Comparison of ENCODE assay signal across 8 cellular contexts in the genomic region with DNA sequence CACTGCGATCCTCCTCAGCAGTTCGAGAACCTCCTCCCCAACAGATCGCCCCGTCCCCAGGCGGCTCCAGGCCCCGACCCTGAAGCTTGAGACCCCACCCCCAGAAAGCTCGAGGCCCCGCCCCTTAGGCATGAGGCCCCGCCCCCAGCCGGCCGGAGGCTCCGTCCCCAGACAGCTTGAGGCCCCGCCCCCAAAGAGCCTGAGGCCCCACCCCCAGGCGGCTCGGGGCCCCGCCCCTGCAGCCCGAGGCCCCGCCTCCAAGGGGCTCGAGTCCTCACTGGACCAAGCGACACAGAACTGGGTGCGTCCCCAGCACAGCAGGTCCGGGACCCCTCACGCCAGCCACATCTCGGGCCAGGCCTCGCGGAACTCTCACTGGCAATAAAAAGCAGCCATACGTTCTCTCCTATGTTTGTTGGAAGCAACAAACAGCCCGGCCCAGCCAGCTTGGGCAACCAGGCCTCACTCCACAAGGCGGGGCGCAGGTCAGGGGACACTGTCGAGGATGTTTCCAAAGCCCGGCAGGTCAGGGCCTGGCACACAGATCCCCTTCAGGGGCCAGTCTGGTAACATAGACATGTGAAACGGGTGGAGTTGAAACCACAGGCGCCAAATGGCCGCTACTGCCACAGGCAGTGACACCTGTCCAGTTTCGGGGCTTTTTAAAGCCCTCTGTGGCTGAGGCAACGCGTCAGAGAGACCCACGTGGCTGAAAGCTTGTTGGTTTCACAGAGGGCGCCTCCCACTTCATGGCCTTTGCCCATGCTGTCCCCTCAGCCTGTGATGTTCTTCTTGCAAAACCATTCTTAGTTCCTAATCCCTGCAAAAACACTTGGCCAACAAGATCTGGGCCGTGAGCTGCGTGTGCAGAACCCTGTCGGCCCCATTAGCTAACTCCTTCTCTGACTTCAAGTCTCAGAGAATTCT.
DNase-seq lines count a peak whose midpoint lies in the region; ATAC-seq lines count a peak whose summit lies in the region.

No MANE protein-coding gene starts in this region.

- peak; percentile 87 for ATAC-seq in GM18520 (IDR thresholded peaks at IDR 0.05; ENCODE audit: unreplicated experiment)
- ATAC-seq in GM21737 (IDR thresholded peaks at IDR 0.05; ENCODE audit: unreplicated experiment) = peak; percentile 88

- DNase-seq in HuH-7 (ENCODE audit: low spot score) (peak; percentile 36), dermis blood vessel endothelial cell (peak; percentile 19), NCI-H1092 treated with DMSO at 0.1 percent for 48 hours (lab: John Stamatoyannopoulos, UW) (no peak), NCI-H345 (lab: John Stamatoyannopoulos, UW) (no peak)
- DNase-seq in stimulated activated CD4-positive, alpha-beta T cell treated with anti-CD3 and anti-CD28 coated beads, Interleukin-1b, Interleukin-23, amount 100 ng/mL, for 48 hours = peak; percentile 20
- DNase-seq in central memory CD4-positive, alpha-beta T cell = no peak

Comparison
In these comparisons a context has a peak if more than half of its experiments do, and no peak if none do; other contexts are left out.
1. DNase-seq: peak in HuH-7 (single experiment), dermis blood vessel endothelial cell (single experiment) and stimulated activated CD4-positive, alpha-beta T cell treated with anti-CD3 and anti-CD28 coated beads, Interleukin-1b, Interleukin-23, amount 100 ng/mL, for 48 hours (single experiment); none in NCI-H1092 treated with DMSO at 0.1 percent for 48 hours (single experiment), central memory CD4-positive, alpha-beta T cell (single experiment) and NCI-H345 (single experiment).